In the genomic region with DNA sequence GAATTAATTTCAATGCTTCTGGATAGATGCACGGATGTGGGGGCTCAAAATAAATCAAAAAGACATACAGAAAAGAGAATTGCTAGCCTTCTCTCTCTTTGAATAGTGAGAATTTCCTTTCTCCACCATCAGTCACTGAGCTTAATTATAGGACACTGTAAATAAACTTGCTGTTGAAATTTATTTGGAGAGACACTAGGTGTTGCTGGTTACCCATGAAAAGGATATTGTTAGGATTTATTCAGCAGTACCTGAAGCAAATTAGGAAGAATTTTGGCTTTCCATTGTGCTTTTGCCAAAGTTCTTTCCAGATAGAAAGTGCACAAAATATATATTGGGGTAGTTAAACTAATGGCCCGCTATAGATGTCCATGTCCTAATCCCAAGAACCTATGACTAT, we compare ENCODE assay signal across 2 cellular contexts.
TF ChIP-seq lines count a peak whose summit lies in the region.

No MANE protein-coding gene starts in this region.

TF ChIP-seq in IMR-90, 13 proteins besides CTCF, POLR2A, EP300 and RAD21:
- TF ChIP-seq, protein P1, sequence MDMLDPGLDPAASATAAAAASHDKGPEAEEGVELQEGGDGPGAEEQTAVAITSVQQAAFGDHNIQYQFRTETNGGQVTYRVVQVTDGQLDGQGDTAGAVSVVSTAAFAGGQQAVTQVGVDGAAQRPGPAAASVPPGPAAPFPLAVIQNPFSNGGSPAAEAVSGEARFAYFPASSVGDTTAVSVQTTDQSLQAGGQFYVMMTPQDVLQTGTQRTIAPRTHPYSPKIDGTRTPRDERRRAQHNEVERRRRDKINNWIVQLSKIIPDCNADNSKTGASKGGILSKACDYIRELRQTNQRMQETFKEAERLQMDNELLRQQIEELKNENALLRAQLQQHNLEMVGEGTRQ (IDR thresholded peaks at IDR 0.05; ENCODE audit: low read depth, low read length), result no peak
- TF ChIP-seq MAZ (IDR thresholded peaks at IDR 0.05; ENCODE audit: borderline replicate concordance, low read depth, low read length) (no peak), BHLHE40 (IDR thresholded peaks at IDR 0.05; ENCODE audit: low read depth, low read length) (no peak), ELK1 (IDR thresholded peaks at IDR 0.05; ENCODE audit: borderline replicate concordance, low read depth, low read length) (no peak), SMC3 (IDR thresholded peaks at IDR 0.05; ENCODE audit: low read depth, low read length) (no peak), FOS (IDR thresholded peaks at IDR 0.05; ENCODE audit: low read depth, low read length) (no peak)

TF ChIP-seq in K562, 482 proteins besides CTCF, POLR2A, EP300 and RAD21:
- TF ChIP-seq ZNF212 (CRISPR knock-in tag; IDR thresholded peaks at IDR 0.05) (no peak), ZNF282 (CRISPR knock-in tag; IDR thresholded peaks at IDR 0.05) (no peak), RBM22 (IDR thresholded peaks at IDR 0.05; ENCODE audit: low read depth, low read length, poor library complexity, severe bottlenecking) (no peak), MYBL2 (IDR thresholded peaks at IDR 0.05; ENCODE audit: low read depth) (no peak), MYBL2 (CRISPR knock-in tag; IDR thresholded peaks at IDR 0.05; ENCODE audit: borderline replicate concordance) (no peak)
